In genomic region chr16:57486858-57487834, GRCh38 we compare ENCODE assay signal across 1 cellular context.
TF ChIP-seq lines count a peak whose summit lies in the region.

No MANE protein-coding gene starts in this region.

TF ChIP-seq in H1, 55 proteins besides CTCF, POLR2A, EP300 and RAD21:
- TF ChIP-seq CBX8 (IDR thresholded peaks at IDR 0.05; ENCODE audit: borderline replicate concordance, low read depth, low read length): no peak
